In genomic region chr3:127136706-127137105, GRCh38 we compare ENCODE assay signal across 34 cellular contexts. TPM values are rescaled to one million over a fixed set of nuclear protein-coding genes. Genes with fewer than 3 reads are reported as not detected.
"Had no signal": no experiment of that assay in that cellular context is flagged by ENCODE, and none has a peak within 500 bp of the region (broad histone marks: within the 10 kb centered on the region; RNA-seq: fewer than 3 reads in every experiment).

No MANE protein-coding gene starts in this region.

- H3K27ac ChIP-seq: epithelial cell of prostate, parathyroid adenoma, right lobe of liver, tibial artery had no signal

- H3K4me3 ChIP-seq: gastrocnemius medialis, right lobe of liver, testis, tibial artery had no signal

- H3K4me3 Mint-ChIP-seq: stimulated activated memory B cell treated with anti-CD40 and anti-IgM and Interleukin-4, amounts not matched to agents 10 μg/mL and 1 μg/mL and 100 μg/mL, for 72 hours; type B pancreatic cell had no signal

- H3K4me1 Mint-ChIP-seq: stimulated activated memory B cell treated with anti-CD40 and anti-IgM and Interleukin-4, amounts not matched to agents 10 μg/mL and 1 μg/mL and 100 μg/mL, for 72 hours had no signal

- ATAC-seq: esophagus mucosa; gastrocnemius medialis; left lobe of liver; naive thymus-derived CD4-positive, alpha-beta T cell; right lobe of liver; stimulated activated memory B cell treated with anti-CD40 and anti-IgM and Interleukin-4, amounts not matched to agents 10 μg/mL and 1 μg/mL and 100 μg/mL, for 72 hours; stimulated activated naive CD8-positive, alpha-beta T cell treated with anti-CD3 and anti-CD28 coated beads, Interleukin-15, Interleukin-2, amounts not matched to agents 100 U/mL and 50 U/mL, for 24 hours had no signal

- H2AFZ ChIP-seq: parathyroid adenoma had no signal

- H3K9me3 ChIP-seq: gastrocnemius medialis, right lobe of liver, testis, tibial artery had no signal

- H3K27me3 ChIP-seq: gastrocnemius medialis, right lobe of liver, testis had no signal

- H3K9ac ChIP-seq: parathyroid adenoma had no signal

- H3K36me3 ChIP-seq: gastrocnemius medialis, right lobe of liver, tibial artery had no signal

- H3K9me3 Mint-ChIP-seq: naive thymus-derived CD4-positive, alpha-beta T cell; nephron; stimulated activated memory B cell treated with anti-CD40 and anti-IgM and Interleukin-4, amounts not matched to agents 10 μg/mL and 1 μg/mL and 100 μg/mL, for 72 hours; type B pancreatic cell had no signal

- H3K4me1 ChIP-seq: right lobe of liver had no signal

- H3K27ac Mint-ChIP-seq: naive thymus-derived CD4-positive, alpha-beta T cell; nephron; progenitor cell of endocrine pancreas; stimulated activated memory B cell treated with anti-CD40 and anti-IgM and Interleukin-4, amounts not matched to agents 10 μg/mL and 1 μg/mL and 100 μg/mL, for 72 hours; type B pancreatic cell had no signal

- DNase-seq: caudate nucleus; cerebellar nuclear complex; cortex of kidney; dorsolateral prefrontal cortex; effector CD4-positive, alpha-beta T cell; foreskin fibroblast; gastrocnemius medialis; head of caudate nucleus; hippocampal formation; mesendoderm; midbrain; naive thymus-derived CD4-positive, alpha-beta T cell; occipital lobe; right lobe of liver; stimulated activated CD4-positive, alpha-beta T cell treated with anti-CD3 and anti-CD28 coated beads, Interleukin-2, amount 100 ng/mL, for 24 hours; stimulated activated CD4-positive, alpha-beta T cell treated with anti-CD3 and anti-CD28 coated beads, Interleukin-4, amount 100 ng/mL, for 24 hours; stimulated activated naive CD8-positive, alpha-beta T cell treated with anti-CD3 and anti-CD28 coated beads, Interleukin-15, Interleukin-2, amounts not matched to agents 100 U/mL and 50 U/mL, for 24 hours; substantia nigra had no signal

- H3K36me3 Mint-ChIP-seq: naive thymus-derived CD4-positive, alpha-beta T cell; stimulated activated memory B cell treated with anti-CD40 and anti-IgM and Interleukin-4, amounts not matched to agents 10 μg/mL and 1 μg/mL and 100 μg/mL, for 72 hours; type B pancreatic cell had no signal

RNA-seq across cellular contexts. Expression of gene PRR23E, which starts 56.2 kb away (rescaled TPM):
- total RNA-seq: dorsolateral prefrontal cortex; esophagus mucosa; gastrocnemius medialis; glomerular endothelial cell; left lobe of liver; lower leg skin; lung microvascular endothelial cell; mucosa of gallbladder; naive thymus-derived CD4-positive, alpha-beta T cell; occipital lobe; progenitor cell of endocrine pancreas; right lobe of liver; urinary bladder had no signal
- polyA plus RNA-seq: keratinocyte; naive thymus-derived CD4-positive, alpha-beta T cell; urinary bladder had no signal
